In the genomic region with DNA sequence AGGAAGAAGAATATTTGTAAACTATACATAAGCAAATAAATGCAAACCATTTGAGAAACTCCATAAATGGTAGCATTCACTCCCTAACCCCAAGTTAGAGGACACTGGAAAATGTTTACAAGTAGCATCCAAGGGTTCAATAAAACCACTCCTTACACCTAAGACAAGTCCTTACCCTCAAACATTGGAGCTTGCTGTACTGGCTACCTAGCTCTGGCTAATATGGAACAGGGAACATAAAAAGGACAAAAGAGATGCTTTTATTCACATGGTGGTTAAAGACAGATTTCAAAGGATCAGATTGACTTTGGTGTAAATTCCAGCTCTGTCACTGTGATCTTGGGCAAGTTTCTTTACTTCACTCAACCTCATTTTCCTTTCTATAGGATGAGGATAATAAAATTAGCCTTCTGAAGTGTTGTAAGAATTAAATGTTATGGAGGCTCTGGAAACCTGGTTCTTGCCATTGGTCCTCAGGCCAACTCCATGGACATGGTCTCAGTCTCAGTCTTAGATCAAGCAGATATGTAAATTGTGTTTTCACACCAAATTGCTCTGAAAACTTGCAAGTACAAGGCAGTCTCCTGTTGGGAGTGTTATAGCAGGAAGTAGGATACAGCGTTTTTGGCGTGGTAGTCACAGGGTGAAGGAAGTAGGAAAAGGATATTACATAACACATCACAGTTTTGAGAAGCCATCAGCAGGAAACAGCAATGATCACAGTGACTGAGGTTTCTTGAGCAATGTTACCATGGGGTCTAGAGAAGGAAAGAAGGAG, we compare ENCODE assay signal across 1 cellular context.
TF ChIP-seq lines count a peak whose summit lies in the region.

No MANE protein-coding gene starts in this region.

TF ChIP-seq in HEK293T, 16 proteins besides CTCF, POLR2A, EP300 and RAD21 (continued from another document):
- no peak for TF ChIP-seq BHLHE40 (IDR thresholded peaks at IDR 0.05; ENCODE audit: borderline replicate concordance)
